In genomic region chr4:2755821-2756690, GRCh38 we compare ENCODE assay signal across 8 cellular contexts. TPM values are rescaled to one million over a fixed set of nuclear protein-coding genes. Genes with fewer than 3 reads are reported as not detected.
DNase-seq lines count a peak whose midpoint lies in the region; ATAC-seq and TF ChIP-seq lines count a peak whose summit lies in the region.

Gene TNIP2, minus strand, starts transcription at chr4:2756336. Its CDS starts 47 bp downstream, at chr4:2756289.

- peak within 1 kb of the TSS; percentile 78 for H3K4me3 Mint-ChIP-seq in activated CD8-positive, alpha-beta memory T cell treated with anti-CD3 and anti-CD28 coated beads, Interleukin-2, amount 10 ng/mL, durations not matched to agents 7 days and 5 days
- peak within 1 kb of the TSS; percentile 61 for H3K4me3 Mint-ChIP-seq in endodermal cell

- H3K9ac ChIP-seq in endodermal cell (ENCODE audit: extremely low read depth, low read length, poor library complexity, severe bottlenecking): peak within 1 kb of the TSS; percentile 20

- no peaks in the 10 kb centered on the region for H3K9me3 ChIP-seq in endodermal cell (ENCODE audit: control insufficient read depth, low read length)
- no peaks in the 10 kb centered on the region for H3K9me3 ChIP-seq in mesodermal cell (ENCODE audit: control insufficient read depth, low read length)

- peaks cover 29% of the 10 kb centered on the region for H3K4me1 Mint-ChIP-seq in activated CD8-positive, alpha-beta memory T cell treated with anti-CD3 and anti-CD28 coated beads, Interleukin-2, amount 10 ng/mL, durations not matched to agents 7 days and 5 days
- H3K4me1 Mint-ChIP-seq in endodermal cell: peaks cover 8% of the 10 kb centered on the region

- peak within 1 kb of the TSS; percentile 36 for H3K27ac Mint-ChIP-seq in activated CD8-positive, alpha-beta memory T cell treated with anti-CD3 and anti-CD28 coated beads, Interleukin-2, amount 10 ng/mL, durations not matched to agents 7 days and 5 days
- H3K27ac Mint-ChIP-seq in endodermal cell: no peak within 1 kb of the TSS

- H3K27me3 Mint-ChIP-seq in activated CD8-positive, alpha-beta memory T cell treated with anti-CD3 and anti-CD28 coated beads, Interleukin-2, amount 10 ng/mL, durations not matched to agents 7 days and 5 days: no peaks in the 10 kb centered on the region
- peaks cover 6% of the 10 kb centered on the region for H3K27me3 Mint-ChIP-seq in endodermal cell (ENCODE audit: insufficient read depth)

- no peaks in the 10 kb centered on the region for H3K27me3 ChIP-seq in endodermal cell (ENCODE audit: control insufficient read depth, insufficient read depth, low read length, poor library complexity, severe bottlenecking)

- H3K4me3 ChIP-seq in AG09309 (ENCODE audit: control insufficient read depth, low read depth, low read length) (peak within 1 kb of the TSS; percentile 85), endodermal cell (ENCODE audit: low read length) (peak within 1 kb of the TSS; percentile 88), mesodermal cell (ENCODE audit: extremely low read depth, insufficient read depth, low read length, poor library complexity, severe bottlenecking) (peak within 1 kb of the TSS; percentile 77)

- DNase-seq in AG09309 (ENCODE audit: low read depth) (no peak), NCI-H82 (lab: John Stamatoyannopoulos, UW) (peak; percentile 79), endodermal cell (peak; percentile 93)
- DNase-seq in activated CD8-positive, alpha-beta memory T cell treated with anti-CD3 and anti-CD28 coated beads, Interleukin-2, amount 10 ng/mL, durations not matched to agents 7 days and 5 days: peak; percentile 82
- DNase-seq in stimulated activated CD8-positive, alpha-beta memory T cell treated with anti-CD3 and anti-CD28 coated beads, Interleukin-15, amount 100 ng/mL, for 4 hours (ENCODE audit: low read depth in 2 of 2): peak; percentile 46 to 62

- H3K4me1 ChIP-seq in endodermal cell (ENCODE audit: control insufficient read depth, insufficient read depth, low read length) (no peaks in the 10 kb centered on the region), mesodermal cell (ENCODE audit: control insufficient read depth, insufficient read depth, low read length, poor library complexity, severe bottlenecking) (peaks cover 7% of the 10 kb centered on the region)

- CTCF ChIA-PET in activated CD8-positive, alpha-beta memory T cell treated with anti-CD3 and anti-CD28 coated beads, Interleukin-2, amount 10 ng/mL, durations not matched to agents 7 days and 5 days (lab: Charles Lee): interaction anchor here (0.9 to 3.9 kb wide), 6 partner anchors 8 to 220 kb away, joined by 3 to 19 read pairs (median 4); partner anchors contain the start of genes FAM193A and GRK4

- 1 to 5% methylated on average over 18 to 84 of the region's 96 CpGs for WGBS in endodermal cell (ENCODE audit: insufficient coverage in 1 of 2, insufficient read length in 1 of 2), 2 experiments
- 1 to 2% methylated on average over 50 to 58 of the region's 96 CpGs for WGBS in mesodermal cell (ENCODE audit: insufficient coverage in 2 of 2), 2 experiments

- H3K36me3 Mint-ChIP-seq in activated CD8-positive, alpha-beta memory T cell treated with anti-CD3 and anti-CD28 coated beads, Interleukin-2, amount 10 ng/mL, durations not matched to agents 7 days and 5 days: peaks cover 2% of the 10 kb centered on the region
- peaks cover 6% of the 10 kb centered on the region for H3K36me3 Mint-ChIP-seq in endodermal cell (ENCODE audit: low read depth)

- TF ChIP-seq CTCF in AG09309 (IDR thresholded peaks at IDR 0.05; ENCODE audit: control insufficient read depth, insufficient read depth, low read depth, low read length, missing control alignments) (peak; percentile 8), endodermal cell (conservative IDR thresholded peaks at IDR 0.05) (peak; percentile 67)

- ATAC-seq in GM18868 (IDR thresholded peaks at IDR 0.05; ENCODE audit: unreplicated experiment) (peak; percentile 61), HG03196 (IDR thresholded peaks at IDR 0.05; ENCODE audit: unreplicated experiment) (peak; percentile 58)
- peak; percentile 86 for ATAC-seq in activated CD8-positive, alpha-beta memory T cell treated with anti-CD3 and anti-CD28 coated beads, Interleukin-2, amount 10 ng/mL, durations not matched to agents 7 days and 5 days

- H3K27ac ChIP-seq in endodermal cell (ENCODE audit: low read depth, low read length) (peak within 1 kb of the TSS; percentile 38), mesodermal cell (ENCODE audit: low read depth, low read length, severe bottlenecking) (no peak within 1 kb of the TSS)

- H3K36me3 ChIP-seq in endodermal cell (ENCODE audit: control insufficient read depth, insufficient read depth, low read length) (no peaks in the 10 kb centered on the region), mesodermal cell (ENCODE audit: control insufficient read depth, insufficient read depth, low read length) (peaks cover 19% of the 10 kb centered on the region)

- H3K9me3 Mint-ChIP-seq in activated CD8-positive, alpha-beta memory T cell treated with anti-CD3 and anti-CD28 coated beads, Interleukin-2, amount 10 ng/mL, durations not matched to agents 7 days and 5 days (ENCODE audit: low read depth): no peaks in the 10 kb centered on the region
- no peaks in the 10 kb centered on the region for H3K9me3 Mint-ChIP-seq in endodermal cell

RNA-seq across cellular contexts. Expression of gene TNIP2, which starts in this region (rescaled TPM):
- total RNA-seq in activated CD8-positive, alpha-beta memory T cell treated with anti-CD3 and anti-CD28 coated beads, Interleukin-2, amount 10 ng/mL, durations not matched to agents 7 days and 5 days: 10 to 100 TPM; 51.3 to 53.5 TPM
- total RNA-seq in endodermal cell: 10 to 100 TPM; 33.1 to 36.5 TPM
- polyA plus RNA-seq in endodermal cell (2013, experiment 1 of 2): 23.3 TPM
- polyA plus RNA-seq in endodermal cell (2013, experiment 2 of 2): 22.1 TPM
- 37.3 TPM for polyA plus RNA-seq in mesodermal cell (2013, experiment 1 of 2)
- polyA plus RNA-seq in mesodermal cell (2013, experiment 2 of 2): 34.3 TPM
